ENCODE assay signal across 20 cellular contexts in the genomic region with DNA sequence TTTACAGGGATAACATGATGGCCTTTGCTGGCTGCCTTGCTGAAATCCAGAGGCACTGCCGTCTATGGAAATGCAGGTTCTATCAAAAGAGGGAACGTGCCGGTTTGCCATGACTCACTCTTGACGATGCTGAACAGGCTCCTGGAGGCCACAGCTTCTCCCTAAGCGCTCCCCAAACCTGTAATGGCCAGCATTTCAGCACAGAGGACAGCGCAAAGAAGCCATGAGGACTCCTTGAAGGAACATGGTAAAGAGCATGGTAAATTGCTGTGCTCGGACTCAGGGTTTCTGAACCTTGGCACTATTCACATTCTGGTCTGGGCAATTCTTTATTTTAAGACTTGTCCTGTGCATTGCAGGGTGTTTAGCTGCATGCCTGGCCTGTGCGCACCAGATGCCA.
DNase-seq lines count a peak whose midpoint lies in the region; ATAC-seq and TF ChIP-seq lines count a peak whose summit lies in the region.
"Had no signal": no experiment of that assay in that cellular context is flagged by ENCODE, and none has a peak within 500 bp of the region (broad histone marks: within the 10 kb centered on the region; RNA-seq: fewer than 3 reads in every experiment).

No MANE protein-coding gene starts in this region.

- no peak overlapping the region for H3K4me3 ChIP-seq in SK-N-SH (ENCODE audit: low read depth in 2 of 2, low read length in 1 of 2)
- no peak overlapping the region for H3K4me3 ChIP-seq in epithelial cell of esophagus (ENCODE audit: low read length)
- H3K4me3 ChIP-seq in spleen: no peak overlapping the region
- H3K4me3 ChIP-seq: BLaER1 treated with 17β-estradiol and CSF1 and Interleukin-3, amounts not matched to agents 10 nM and 100 nM had no signal

- no peak for ATAC-seq in SK-N-SH treated with all-trans-retinoic acid at 6 μM for 48 hours

- no peak for TF ChIP-seq POLR2A in spleen (IDR thresholded peaks at IDR 0.05)

- H3F3A ChIP-seq in SK-N-SH (replicated peaks; ENCODE audit: insufficient read depth): no peaks in the 10 kb centered on the region

- peaks cover 7% of the 10 kb centered on the region for H3K27me3 Mint-ChIP-seq in activated naive CD4-positive, alpha-beta T cell treated with anti-CD3 and anti-CD28 coated beads for 36 hours (ENCODE audit: low read depth)

- H3K27ac ChIP-seq in SK-N-SH (ENCODE audit: low read depth in 2 of 2, low read length in 1 of 2) (no peak overlapping the region), spleen (no peak overlapping the region)
- H3K27ac ChIP-seq: 22Rv1; BLaER1 treated with 17β-estradiol and CSF1 and Interleukin-3, amounts not matched to agents 10 nM and 100 nM had no signal

- H3K4me1 Mint-ChIP-seq in activated naive CD4-positive, alpha-beta T cell treated with anti-CD3 and anti-CD28 coated beads for 36 hours (ENCODE audit: low read depth): peaks cover 6% of the 10 kb centered on the region
- H3K4me1 Mint-ChIP-seq: CD8-positive, alpha-beta memory T cell had no signal

- no peak overlapping the region for H3K9ac ChIP-seq in SK-N-SH
- H3K9ac ChIP-seq: BLaER1 treated with 17β-estradiol and CSF1 and Interleukin-3, amounts not matched to agents 10 nM and 100 nM had no signal

- H3K9me3 Mint-ChIP-seq in activated naive CD4-positive, alpha-beta T cell treated with anti-CD3 and anti-CD28 coated beads for 36 hours: no peaks in the 10 kb centered on the region
- H3K9me3 Mint-ChIP-seq: CD8-positive, alpha-beta memory T cell had no signal

- H3K9me2 ChIP-seq in SK-N-SH: no peaks in the 10 kb centered on the region

- TF ChIP-seq RAD21 in SK-N-SH (IDR thresholded peaks at IDR 0.05; ENCODE audit: low read length): no peak

- POLR2A ChIA-PET in SK-N-SH (lab: Yijun Ruan, JAX): no interaction called here

- H3K79me2 ChIP-seq in SK-N-SH (ENCODE audit: insufficient read depth): no peaks in the 10 kb centered on the region

- H3K36me3 Mint-ChIP-seq in activated naive CD4-positive, alpha-beta T cell treated with anti-CD3 and anti-CD28 coated beads for 36 hours (ENCODE audit: low read depth): no peaks in the 10 kb centered on the region
- H3K36me3 Mint-ChIP-seq: CD8-positive, alpha-beta memory T cell had no signal

- DNase-seq in SK-N-SH: no peak
- peak; percentile 26 for DNase-seq in RPMI7951 (ENCODE audit: low read depth)
- peak; percentile 41 for DNase-seq in epithelial cell of esophagus (ENCODE audit: low read depth)
- DNase-seq in spleen: peak; percentile 5
- DNase-seq in NCI-H1048 (lab: John Stamatoyannopoulos, UW): no peak
- no peak for DNase-seq in activated naive CD4-positive, alpha-beta T cell treated with anti-CD3 and anti-CD28 coated beads for 36 hours
- DNase-seq in 8988T: no peak
- DNase-seq: CD8-positive, alpha-beta memory T cell; DMS79 treated with DMSO at 0.1 percent for 48 hours; GDM1; Kasumi-1; NCI-H1417; NCI-H1930; NCI-H2171; NCI-H446; NCI-H69; NK-92 treated with Interleukin-12 subunit alpha and Interleukin-12 subunit beta, amount 100 ng/mL, for 24 hours had no signal

- H3K4me1 ChIP-seq in SK-N-SH (ENCODE audit: control insufficient read depth in 1 of 2, insufficient read depth in 2 of 2, low read depth in 1 of 2, low read length in 1 of 2) (no peaks in the 10 kb centered on the region), spleen (no peaks in the 10 kb centered on the region)
- H3K4me1 ChIP-seq: BLaER1 treated with 17β-estradiol and CSF1 and Interleukin-3, amounts not matched to agents 10 nM and 100 nM had no signal

- no peak overlapping the region for H3K4me3 Mint-ChIP-seq in activated naive CD4-positive, alpha-beta T cell treated with anti-CD3 and anti-CD28 coated beads for 36 hours
- H3K4me3 Mint-ChIP-seq: CD8-positive, alpha-beta memory T cell had no signal

- H2AFZ ChIP-seq in SK-N-SH (ENCODE audit: low read depth): no peak overlapping the region

- no peak overlapping the region for H3K27ac Mint-ChIP-seq in activated naive CD4-positive, alpha-beta T cell treated with anti-CD3 and anti-CD28 coated beads for 36 hours

- H4K20me1 ChIP-seq in SK-N-SH (ENCODE audit: insufficient read depth): no peaks in the 10 kb centered on the region
- H4K20me1 ChIP-seq: BLaER1 treated with 17β-estradiol and CSF1 and Interleukin-3, amounts not matched to agents 10 nM and 100 nM had no signal

- no peak overlapping the region for H3K4me2 ChIP-seq in SK-N-SH
- H3K4me2 ChIP-seq: BLaER1 treated with 17β-estradiol and CSF1 and Interleukin-3, amounts not matched to agents 10 nM and 100 nM had no signal

- H3K9me3 ChIP-seq in SK-N-SH: no peaks in the 10 kb centered on the region
- no peaks in the 10 kb centered on the region for H3K9me3 ChIP-seq in spleen
- H3K9me3 ChIP-seq: BLaER1 treated with 17β-estradiol and CSF1 and Interleukin-3, amounts not matched to agents 10 nM and 100 nM had no signal

- 59% methylated on average over 8 of the region's 8 CpGs for WGBS in SK-N-SH (ENCODE audit: low lambda C conversion rate)
- WGBS in spleen, 5 donors: 84 to 92% (median 87%) methylated on average over 8 of the region's 8 CpGs

- no peak for TF ChIP-seq EP300 in SK-N-SH (IDR thresholded peaks at IDR 0.05; ENCODE audit: borderline replicate concordance in 1 of 2, low read depth in 1 of 2, low read length in 1 of 2)

- TF ChIP-seq CTCF in SK-N-SH (IDR thresholded peaks at IDR 0.05) (no peak), epithelial cell of esophagus (IDR thresholded peaks at IDR 0.05; ENCODE audit: insufficient read depth, low read depth, low read length, missing control alignments) (no peak), spleen (IDR thresholded peaks at IDR 0.05 in 8 of 11, conservative IDR thresholded peaks at IDR 0.05 in 3 of 11) (no peak)

- CTCF ChIA-PET in SK-N-SH (lab: Yijun Ruan, JAX): no interaction called here
- CTCF ChIA-PET in activated naive CD4-positive, alpha-beta T cell treated with anti-CD3 and anti-CD28 coated beads for 36 hours (lab: Charles Lee): no interaction called here

- H3K36me3 ChIP-seq in SK-N-SH (replicated peaks in 1 of 2; ENCODE audit: control insufficient read depth in 1 of 2, insufficient read depth in 2 of 2, low read length in 1 of 2) (no peaks in the 10 kb centered on the region), spleen (no peaks in the 10 kb centered on the region)
- H3K36me3 ChIP-seq: BLaER1 treated with 17β-estradiol and CSF1 and Interleukin-3, amounts not matched to agents 10 nM and 100 nM had no signal

- intact Hi-C loops in spleen (cut with DNase I; ENCODE audit: low total_unique reads): no loop called here
- intact Hi-C loops in activated naive CD4-positive, alpha-beta T cell treated with anti-CD3 and anti-CD28 coated beads for 36 hours (cut with micrococcal nuclease): no loop called here

- H3K27me3 ChIP-seq in SK-N-SH (ENCODE audit: insufficient read depth) (no peaks in the 10 kb centered on the region), spleen (replicated peaks in 1 of 7) (no peaks in the 10 kb centered on the region)
- H3K27me3 ChIP-seq: BLaER1 treated with 17β-estradiol and CSF1 and Interleukin-3, amounts not matched to agents 10 nM and 100 nM had no signal

TF ChIP-seq in SK-N-SH, 30 proteins besides CTCF, POLR2A, EP300 and RAD21 (continues in another document):
- TF ChIP-seq, protein P1, sequence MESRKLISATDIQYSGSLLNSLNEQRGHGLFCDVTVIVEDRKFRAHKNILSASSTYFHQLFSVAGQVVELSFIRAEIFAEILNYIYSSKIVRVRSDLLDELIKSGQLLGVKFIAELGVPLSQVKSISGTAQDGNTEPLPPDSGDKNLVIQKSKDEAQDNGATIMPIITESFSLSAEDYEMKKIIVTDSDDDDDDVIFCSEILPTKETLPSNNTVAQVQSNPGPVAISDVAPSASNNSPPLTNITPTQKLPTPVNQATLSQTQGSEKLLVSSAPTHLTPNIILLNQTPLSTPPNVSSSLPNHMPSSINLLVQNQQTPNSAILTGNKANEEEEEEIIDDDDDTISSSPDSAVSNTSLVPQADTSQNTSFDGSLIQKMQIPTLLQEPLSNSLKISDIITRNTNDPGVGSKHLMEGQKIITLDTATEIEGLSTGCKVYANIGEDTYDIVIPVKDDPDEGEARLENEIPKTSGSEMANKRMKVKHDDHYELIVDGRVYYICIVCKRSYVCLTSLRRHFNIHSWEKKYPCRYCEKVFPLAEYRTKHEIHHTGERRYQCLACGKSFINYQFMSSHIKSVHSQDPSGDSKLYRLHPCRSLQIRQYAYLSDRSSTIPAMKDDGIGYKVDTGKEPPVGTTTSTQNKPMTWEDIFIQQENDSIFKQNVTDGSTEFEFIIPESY (IDR thresholded peaks at IDR 0.05; ENCODE audit: borderline replicate concordance, low read depth): no peak
- TF ChIP-seq RCOR1 (IDR thresholded peaks at IDR 0.05; ENCODE audit: low read length) (no peak), JUND (IDR thresholded peaks at IDR 0.05) (no peak)

TF ChIP-seq in SK-N-SH treated with all-trans-retinoic acid at 6 μM for 48 hours, 23 proteins besides CTCF, POLR2A, EP300 and RAD21 (continues in another document):
- TF ChIP-seq TOX (CRISPR knock-in tag; IDR thresholded peaks at IDR 0.05; ENCODE audit: borderline replicate concordance) (no peak), PPARA (CRISPR knock-in tag; IDR thresholded peaks at IDR 0.05; ENCODE audit: borderline replicate concordance) (no peak), OSR1 (CRISPR knock-in tag; IDR thresholded peaks at IDR 0.05) (no peak), SNAI2 (CRISPR knock-in tag; IDR thresholded peaks at IDR 0.05) (no peak), TCF4 (CRISPR knock-in tag; IDR thresholded peaks at IDR 0.05; ENCODE audit: borderline replicate concordance) (no peak), ZFP30 (CRISPR knock-in tag; IDR thresholded peaks at IDR 0.05) (no peak), RARB (CRISPR knock-in tag; IDR thresholded peaks at IDR 0.05) (no peak), BACH2 (CRISPR knock-in tag; IDR thresholded peaks at IDR 0.05; ENCODE audit: borderline replicate concordance) (no peak), ZNF70 (CRISPR knock-in tag; IDR thresholded peaks at IDR 0.05) (no peak), GLIS3 (CRISPR knock-in tag; IDR thresholded peaks at IDR 0.05) (no peak), ISL1 (CRISPR knock-in tag; IDR thresholded peaks at IDR 0.05) (no peak)
- TF ChIP-seq, protein P2, sequence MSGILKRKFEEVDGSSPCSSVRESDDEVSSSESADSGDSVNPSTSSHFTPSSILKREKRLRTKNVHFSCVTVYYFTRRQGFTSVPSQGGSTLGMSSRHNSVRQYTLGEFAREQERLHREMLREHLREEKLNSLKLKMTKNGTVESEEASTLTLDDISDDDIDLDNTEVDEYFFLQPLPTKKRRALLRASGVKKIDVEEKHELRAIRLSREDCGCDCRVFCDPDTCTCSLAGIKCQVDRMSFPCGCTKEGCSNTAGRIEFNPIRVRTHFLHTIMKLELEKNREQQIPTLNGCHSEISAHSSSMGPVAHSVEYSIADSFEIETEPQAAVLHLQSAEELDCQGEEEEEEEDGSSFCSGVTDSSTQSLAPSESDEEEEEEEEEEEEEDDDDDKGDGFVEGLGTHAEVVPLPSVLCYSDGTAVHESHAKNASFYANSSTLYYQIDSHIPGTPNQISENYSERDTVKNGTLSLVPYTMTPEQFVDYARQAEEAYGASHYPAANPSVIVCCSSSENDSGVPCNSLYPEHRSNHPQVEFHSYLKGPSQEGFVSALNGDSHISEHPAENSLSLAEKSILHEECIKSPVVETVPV (CRISPR knock-in tag; IDR thresholded peaks at IDR 0.05): no peak

Comparison
In these comparisons a context has a peak if more than half of its experiments do, and no peak if none do; other contexts are left out.
1. DNase-seq: peak in RPMI7951 (single experiment), epithelial cell of esophagus (single experiment) and spleen (single experiment); none in SK-N-SH (single experiment), NCI-H1048 (single experiment), activated naive CD4-positive, alpha-beta T cell treated with anti-CD3 and anti-CD28 coated beads for 36 hours (single experiment) and 8988T (single experiment).